Comparison of ENCODE assay signal across 8 cellular contexts in the genomic region with DNA sequence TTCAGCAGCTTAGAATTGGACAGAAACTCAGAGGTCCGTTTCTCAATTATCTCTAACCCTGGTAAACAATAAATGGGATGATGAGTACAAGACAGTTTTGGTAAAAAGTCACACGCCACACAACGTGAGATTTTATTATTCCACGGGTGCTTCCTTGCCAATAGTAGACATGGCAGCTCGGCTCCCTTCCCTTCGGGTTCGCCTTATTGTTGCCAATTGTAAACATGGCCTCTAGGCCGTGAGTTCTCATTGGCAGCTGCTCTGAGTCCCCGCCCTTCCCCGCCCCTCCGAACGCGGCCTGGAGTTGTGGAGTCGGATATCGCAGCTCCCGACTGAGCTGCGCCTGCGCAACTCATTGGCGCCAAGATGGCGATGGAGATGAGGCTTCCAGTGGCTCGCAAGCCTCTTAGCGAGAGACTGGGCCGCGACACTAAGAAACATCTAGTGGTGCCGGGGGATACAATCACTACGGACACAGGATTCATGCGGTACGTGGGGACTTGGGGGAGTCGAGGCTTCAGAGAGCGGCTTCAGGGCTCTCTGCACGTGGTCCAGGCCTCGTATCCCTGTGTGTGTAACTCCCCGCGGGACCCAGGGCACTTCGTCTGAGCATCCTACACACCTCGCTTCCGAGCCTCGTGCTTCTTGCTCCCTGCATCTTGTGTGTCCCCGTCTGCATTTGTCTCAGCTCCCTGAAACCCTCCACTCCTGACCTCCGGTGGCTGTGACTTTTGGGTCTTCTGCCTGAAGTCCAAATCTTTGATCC. TPM values are rescaled to one million over a fixed set of nuclear protein-coding genes. Genes with fewer than 3 reads are reported as not detected.
DNase-seq lines count a peak whose midpoint lies in the region; ATAC-seq and TF ChIP-seq lines count a peak whose summit lies in the region.

A gene with protein sequence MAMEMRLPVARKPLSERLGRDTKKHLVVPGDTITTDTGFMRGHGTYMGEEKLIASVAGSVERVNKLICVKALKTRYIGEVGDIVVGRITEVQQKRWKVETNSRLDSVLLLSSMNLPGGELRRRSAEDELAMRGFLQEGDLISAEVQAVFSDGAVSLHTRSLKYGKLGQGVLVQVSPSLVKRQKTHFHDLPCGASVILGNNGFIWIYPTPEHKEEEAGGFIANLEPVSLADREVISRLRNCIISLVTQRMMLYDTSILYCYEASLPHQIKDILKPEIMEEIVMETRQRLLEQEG (plus strand): TSS at position 355 of the 766 bp plus-strand sequence. CDS start 12 bp downstream, at position 367.

- TF ChIP-seq CTCF in psoas muscle (IDR thresholded peaks at IDR 0.05): no peak

- H3K4me3 ChIP-seq in psoas muscle (peak within 1 kb of the TSS; percentile 82), urinary bladder (ENCODE audit: low read depth, low read length) (peak within 1 kb of the TSS; percentile 65)

- H3K27ac ChIP-seq in angular gyrus (ENCODE audit: low read depth, low read length): peak within 1 kb of the TSS; percentile 89
- H3K27ac ChIP-seq in psoas muscle: peak within 1 kb of the TSS; percentile 66
- H3K27ac ChIP-seq in urinary bladder (ENCODE audit: low read depth): peak within 1 kb of the TSS; percentile 65

- 1% methylated on average over 40 of the region's 40 CpGs for WGBS in psoas muscle, 3 donors
- WGBS in urinary bladder: under 1% methylated on average over 40 of the region's 40 CpGs

- H3K9me3 ChIP-seq in psoas muscle: no peaks in the 10 kb centered on the region

- no peaks in the 10 kb centered on the region for H3K27me3 ChIP-seq in psoas muscle (ENCODE audit: insufficient read depth in 3 of 3, low read length in 2 of 3)

- H3K4me1 ChIP-seq in psoas muscle: peaks cover 10% of the 10 kb centered on the region
- H3K4me1 ChIP-seq in urinary bladder (ENCODE audit: insufficient read depth): no peaks in the 10 kb centered on the region

- DNase-seq in NCI-H187 treated with DMSO at 0.1 percent for 48 hours (lab: John Stamatoyannopoulos, UW) (peak; percentile 61), T-helper 2 cell (peak; percentile 84 to 99 (median 98)), left ventricle myocardium superior (peak; percentile 98), psoas muscle (peak; percentile 99)

- H3K36me3 ChIP-seq in psoas muscle (ENCODE audit: insufficient read depth in 1 of 2, low read depth in 1 of 2) (peaks cover 4 to 33% of the 10 kb centered on the region in 2 donors), urinary bladder (ENCODE audit: insufficient read depth) (peaks cover 2% of the 10 kb centered on the region)

- intact Hi-C loops in left ventricle myocardium superior (cut with micrococcal nuclease) (no loop called here), psoas muscle (cut with DNase I) (no loop called here)

- ATAC-seq in GM18502 (IDR thresholded peaks at IDR 0.05; ENCODE audit: poor library complexity, unreplicated experiment): peak; percentile 85
- peak; percentile 87 for ATAC-seq in HG02943 (IDR thresholded peaks at IDR 0.05; ENCODE audit: low read depth, unreplicated experiment)
- ATAC-seq in left ventricle myocardium superior: peak; percentile 96
- peak; percentile 96 to 98 (median 98) for ATAC-seq in psoas muscle

RNA-seq across cellular contexts. Expression of the gene that starts here (rescaled TPM):
- total RNA-seq in left ventricle myocardium superior: 12.5 TPM
- 10 to 100 TPM; 14.4 to 19.7 (median 16.1) TPM for total RNA-seq in psoas muscle
- polyA plus RNA-seq in psoas muscle: 10 to 100 TPM; 11.8 to 25.0 (median 15.5) TPM
- total RNA-seq in urinary bladder: 24.6 TPM
- 18.4 TPM for polyA plus RNA-seq in urinary bladder

Comparison
In these comparisons a context has a peak if more than half of its experiments do, and no peak if none do; other contexts are left out.
1. Peak in every context shown above with its lines: DNase-seq, ATAC-seq, H3K4me3 ChIP-seq and H3K27ac ChIP-seq.